Comparison of ENCODE assay signal across 23 cellular contexts in genomic region chr15:38362355-38362754, GRCh38.
"Had no signal": no experiment of that assay in that cellular context is flagged by ENCODE, and none has a peak within 500 bp of the region (broad histone marks: within the 10 kb centered on the region; RNA-seq: fewer than 3 reads in every experiment).

No MANE protein-coding gene starts in this region.

- H3K27ac Mint-ChIP-seq: endodermal cell; naive thymus-derived CD4-positive, alpha-beta T cell; nephron progenitor cell; stimulated activated effector memory CD8-positive, alpha-beta T cell treated with anti-CD3 and anti-CD28 coated beads, Interleukin-12 subunit alpha, Interleukin-12 subunit beta, amount 100 ng/mL, for 72 hours had no signal

- H3K4me2 ChIP-seq: hepatocyte had no signal

- H3K27me3 ChIP-seq: gastroesophageal sphincter, hepatocyte, neutrophil, tibial nerve had no signal

- H3K79me2 ChIP-seq: hepatocyte had no signal

- ATAC-seq: gastroesophageal sphincter; left cardiac atrium; lower lobe of right lung; naive thymus-derived CD4-positive, alpha-beta T cell; right cardiac atrium; stimulated activated effector memory CD8-positive, alpha-beta T cell treated with anti-CD3 and anti-CD28 coated beads, Interleukin-12 subunit alpha, Interleukin-12 subunit beta, amount 100 ng/mL, for 72 hours; stimulated activated naive CD8-positive, alpha-beta T cell treated with anti-CD3 and anti-CD28 coated beads, Interleukin-15, Interleukin-2, amounts not matched to agents 100 U/mL and 50 U/mL, for 24 hours had no signal

- H3K27ac ChIP-seq: coronary artery, gastroesophageal sphincter, hepatocyte, left ventricle myocardium inferior, lower lobe of right lung, neutrophil, tibial nerve had no signal

- H3K36me3 ChIP-seq: gastroesophageal sphincter, left ventricle myocardium inferior, lower lobe of right lung, neutrophil, tibial nerve had no signal

- H3K36me3 Mint-ChIP-seq: naive thymus-derived CD4-positive, alpha-beta T cell; stimulated activated effector memory CD8-positive, alpha-beta T cell treated with anti-CD3 and anti-CD28 coated beads, Interleukin-12 subunit alpha, Interleukin-12 subunit beta, amount 100 ng/mL, for 72 hours had no signal

- DNase-seq: central memory CD4-positive, alpha-beta T cell; effector CD4-positive, alpha-beta T cell; endodermal cell; erythroblast; kidney; left cardiac atrium; left ventricle myocardium inferior; lower lobe of right lung; mesendoderm; naive thymus-derived CD4-positive, alpha-beta T cell; nephron progenitor cell; small intestine; stimulated activated CD4-positive, alpha-beta T cell treated with anti-CD3 and anti-CD28 coated beads, Interleukin-12 subunit alpha, Interleukin-12 subunit beta, amount 100 ng/mL, for 4 hours; stimulated activated CD4-positive, alpha-beta T cell treated with anti-CD3 and anti-CD28 coated beads, Interleukin-2, amount 100 ng/mL, for 48 hours; stimulated activated CD8-positive, alpha-beta memory T cell treated with anti-CD3 and anti-CD28 coated beads, Interleukin-4, amount 100 ng/mL, for 48 hours; stimulated activated naive CD8-positive, alpha-beta T cell treated with anti-CD3 and anti-CD28 coated beads, Interleukin-15, Interleukin-2, amounts not matched to agents 100 U/mL and 50 U/mL, for 24 hours had no signal

- H3K4me1 ChIP-seq: gastroesophageal sphincter, left ventricle myocardium inferior had no signal

- H3K9me3 Mint-ChIP-seq: naive thymus-derived CD4-positive, alpha-beta T cell; stimulated activated effector memory CD8-positive, alpha-beta T cell treated with anti-CD3 and anti-CD28 coated beads, Interleukin-12 subunit alpha, Interleukin-12 subunit beta, amount 100 ng/mL, for 72 hours had no signal

- H2AFZ ChIP-seq: hepatocyte had no signal

- H3K4me3 ChIP-seq: coronary artery, gastroesophageal sphincter, hepatocyte, left ventricle myocardium inferior, lower lobe of right lung, tibial nerve had no signal

- H3K4me1 Mint-ChIP-seq: endodermal cell; naive thymus-derived CD4-positive, alpha-beta T cell; stimulated activated effector memory CD8-positive, alpha-beta T cell treated with anti-CD3 and anti-CD28 coated beads, Interleukin-12 subunit alpha, Interleukin-12 subunit beta, amount 100 ng/mL, for 72 hours had no signal

- H3K9me3 ChIP-seq: gastroesophageal sphincter, left ventricle myocardium inferior, lower lobe of right lung, neutrophil, tibial nerve had no signal

- H3K4me3 Mint-ChIP-seq: endodermal cell; naive thymus-derived CD4-positive, alpha-beta T cell; nephron progenitor cell; stimulated activated effector memory CD8-positive, alpha-beta T cell treated with anti-CD3 and anti-CD28 coated beads, Interleukin-12 subunit alpha, Interleukin-12 subunit beta, amount 100 ng/mL, for 72 hours had no signal
